20 cellular contexts compared by ENCODE assay signal in the genomic region with DNA sequence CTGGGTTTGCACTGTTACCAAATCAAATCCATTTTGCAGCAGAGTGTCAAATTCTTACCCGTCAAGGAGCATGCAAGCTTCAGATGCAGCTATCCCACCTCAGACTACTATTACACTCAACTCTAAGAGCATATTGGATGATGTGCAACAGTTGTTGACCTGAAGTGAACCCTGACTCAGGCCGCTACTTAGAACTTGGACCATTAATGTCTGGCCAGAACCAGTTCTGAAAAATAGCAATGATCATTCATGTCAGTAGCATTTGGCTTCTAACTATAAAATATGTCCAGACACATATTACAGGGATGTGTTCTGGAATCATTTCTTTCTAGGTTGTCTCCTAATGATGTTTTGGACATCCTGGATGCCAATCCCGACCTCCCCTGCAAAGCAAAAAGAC.
DNase-seq lines count a peak whose midpoint lies in the region; ATAC-seq, FAIRE-seq and TF ChIP-seq lines count a peak whose summit lies in the region.
"Had no signal": no experiment of that assay in that cellular context is flagged by ENCODE, and none has a peak within 500 bp of the region (broad histone marks: within the 10 kb centered on the region; RNA-seq: fewer than 3 reads in every experiment).

No MANE protein-coding gene starts in this region.

- intact Hi-C loops in HepG2 (cut with micrococcal nuclease; ENCODE audit: unreplicated experiment) (no loop called here), left ventricle myocardium superior (cut with micrococcal nuclease) (no loop called here), gastrocnemius medialis (cut with DNase I; ENCODE audit: low total_unique reads) (no loop called here), head of caudate nucleus (cut with DNase I) (no loop called here)
- intact Hi-C loops in activated naive CD4-positive, alpha-beta T cell treated with anti-CD3 and anti-CD28 coated beads for 36 hours (cut with micrococcal nuclease): no loop called here

- H3K27me3 Mint-ChIP-seq in activated naive CD8-positive, alpha-beta T cell treated with anti-CD3 and anti-CD28 coated beads, Interleukin-2, amount 50 U/mL, for 24 hours: peaks cover 6% of the 10 kb centered on the region
- H3K27me3 Mint-ChIP-seq in activated naive CD4-positive, alpha-beta T cell treated with anti-CD3 and anti-CD28 coated beads for 36 hours (ENCODE audit: low read depth): peaks cover 8% of the 10 kb centered on the region

- no peak for ATAC-seq in HepG2
- peak; percentile 75 for ATAC-seq in left ventricle myocardium superior
- ATAC-seq in gastrocnemius medialis: peak; percentile 65 to 79
- no peak for ATAC-seq in HG03442 (IDR thresholded peaks at IDR 0.05; ENCODE audit: unreplicated experiment)
- ATAC-seq in activated naive CD8-positive, alpha-beta T cell treated with anti-CD3 and anti-CD28 coated beads, Interleukin-2, amount 50 U/mL, for 24 hours: no peak
- ATAC-seq: PC-3 had no signal

- H3K4me1 ChIP-seq in liver (ENCODE audit: control insufficient read depth in 4 of 4, insufficient read depth in 4 of 4, low read length in 3 of 4) (peaks cover 3 to 38% (median 26%) of the 10 kb centered on the region in 4 donors), HepG2 (ENCODE audit: insufficient read depth, low read length) (no peaks in the 10 kb centered on the region), gastrocnemius medialis (peaks cover 16 to 17% of the 10 kb centered on the region in 2 donors)
- H3K4me1 ChIP-seq: HAP-1 had no signal

- H3K4me3 ChIP-seq in liver (ENCODE audit: low read depth in 1 of 3, low read length in 3 of 3) (no peak overlapping the region), HepG2 (replicated peaks in 1 of 3; ENCODE audit: insufficient read depth in 1 of 3, low read depth in 2 of 3, low read length in 3 of 3) (no peak overlapping the region), gastrocnemius medialis (no peak overlapping the region)
- H3K4me3 ChIP-seq: BLaER1 treated with 17β-estradiol and CSF1 and Interleukin-3, amounts not matched to agents 10 nM and 100 nM; HAP-1 had no signal

- no peak overlapping the region for H3K4me3 Mint-ChIP-seq in activated naive CD8-positive, alpha-beta T cell treated with anti-CD3 and anti-CD28 coated beads, Interleukin-2, amount 50 U/mL, for 24 hours
- no peak overlapping the region for H3K4me3 Mint-ChIP-seq in activated naive CD4-positive, alpha-beta T cell treated with anti-CD3 and anti-CD28 coated beads for 36 hours
- H3K4me3 Mint-ChIP-seq: CD8-positive, alpha-beta memory T cell; IgD-negative memory B cell had no signal

- H3K9ac ChIP-seq in liver (ENCODE audit: low read depth in 1 of 2, low read length in 2 of 2) (no peak overlapping the region), HepG2 (ENCODE audit: insufficient read depth, low read depth, low read length) (no peak overlapping the region)
- H3K9ac ChIP-seq: BLaER1 treated with 17β-estradiol and CSF1 and Interleukin-3, amounts not matched to agents 10 nM and 100 nM had no signal

- peaks cover 0 to 3% (median 0%) of the 10 kb centered on the region in 4 donors for H3K9me3 ChIP-seq in liver (ENCODE audit: control insufficient read depth in 4 of 4, low read length in 3 of 4)
- H3K9me3 ChIP-seq in HepG2 (ENCODE audit: low read length): no peaks in the 10 kb centered on the region
- no peaks in the 10 kb centered on the region for H3K9me3 ChIP-seq in gastrocnemius medialis
- H3K9me3 ChIP-seq: HAP-1 had no signal

- DNase-seq in HepG2 (ENCODE audit: low spot score) (no peak), left ventricle myocardium superior (no peak), gastrocnemius medialis (no peak), head of caudate nucleus (no peak)
- DNase-seq in activated naive CD8-positive, alpha-beta T cell treated with anti-CD3 and anti-CD28 coated beads, Interleukin-2, amount 50 U/mL, for 24 hours: no peak
- no peak for DNase-seq in activated naive CD4-positive, alpha-beta T cell treated with anti-CD3 and anti-CD28 coated beads for 36 hours
- DNase-seq: CD8-positive, alpha-beta memory T cell; DMS79; MV-4-11; NCI-H1436; NCI-H2081; NCI-H510A treated with DMSO at 0.1 percent for 48 hours; NCI-H82; PC-3 had no signal

- H3K27ac ChIP-seq in liver (ENCODE audit: low read depth in 1 of 2, low read length in 2 of 2) (peak overlapping the region in 1 of 2 donors; percentile 33), HepG2 (ENCODE audit: extremely low read length, insufficient read depth, low read length) (no peak overlapping the region), gastrocnemius medialis (peak overlapping the region in 3 of 4 donors; percentile 4 to 60 (median 49))
- H3K27ac ChIP-seq: BLaER1 treated with 17β-estradiol and CSF1 and Interleukin-3, amounts not matched to agents 10 nM and 100 nM had no signal

- TF ChIP-seq EP300 in HepG2 (IDR thresholded peaks at IDR 0.05; ENCODE audit: low read depth in 2 of 2, low read length in 2 of 2): no peak
- TF ChIP-seq EP300 in HepG2 (CRISPR knock-in tag; IDR thresholded peaks at IDR 0.05; ENCODE audit: borderline replicate concordance): no peak

- H3K27me3 ChIP-seq in liver (ENCODE audit: control insufficient read depth in 4 of 4, insufficient read depth in 4 of 4, low read length in 3 of 4) (no peaks in the 10 kb centered on the region), HepG2 (ENCODE audit: control insufficient read depth in 1 of 2, insufficient read depth in 2 of 2, low read length in 2 of 2) (no peaks in the 10 kb centered on the region), gastrocnemius medialis (no peaks in the 10 kb centered on the region)
- H3K27me3 ChIP-seq: BLaER1 treated with 17β-estradiol and CSF1 and Interleukin-3, amounts not matched to agents 10 nM and 100 nM had no signal

- in situ Hi-C loops in HepG2 (cut with HindIII; ENCODE audit: extremely low pct_ligation_motif_present, low pct_unique_long_range_greater_than_20kb): no loop called here
- in situ Hi-C loops in gastrocnemius medialis (cut with MboI; ENCODE audit: low sequenced_read_pairs in 4 of 4): no loop called here

- no peaks in the 10 kb centered on the region for H3K36me3 Mint-ChIP-seq in activated naive CD8-positive, alpha-beta T cell treated with anti-CD3 and anti-CD28 coated beads, Interleukin-2, amount 50 U/mL, for 24 hours (ENCODE audit: low read depth)
- no peaks in the 10 kb centered on the region for H3K36me3 Mint-ChIP-seq in activated naive CD4-positive, alpha-beta T cell treated with anti-CD3 and anti-CD28 coated beads for 36 hours (ENCODE audit: low read depth)
- H3K36me3 Mint-ChIP-seq: IgD-negative memory B cell had no signal

- TF ChIP-seq RAD21 in liver (IDR thresholded peaks at IDR 0.05): no peak
- TF ChIP-seq RAD21 in HepG2 (CRISPR knock-in tag; IDR thresholded peaks at IDR 0.05): no peak

- POLR2A ChIA-PET in HepG2 (lab: Yijun Ruan, JAX): no interaction called here

- H2AFZ ChIP-seq in HepG2 (ENCODE audit: low read length): no peak overlapping the region

- H3K4me2 ChIP-seq in HepG2 (ENCODE audit: low read depth, low read length): no peak overlapping the region
- H3K4me2 ChIP-seq: BLaER1 treated with 17β-estradiol and CSF1 and Interleukin-3, amounts not matched to agents 10 nM and 100 nM had no signal

- H3K4me1 Mint-ChIP-seq in activated naive CD8-positive, alpha-beta T cell treated with anti-CD3 and anti-CD28 coated beads, Interleukin-2, amount 50 U/mL, for 24 hours: no peaks in the 10 kb centered on the region
- H3K4me1 Mint-ChIP-seq in activated naive CD4-positive, alpha-beta T cell treated with anti-CD3 and anti-CD28 coated beads for 36 hours (ENCODE audit: low read depth): no peaks in the 10 kb centered on the region
- H3K4me1 Mint-ChIP-seq: IgD-negative memory B cell had no signal

- TF ChIP-seq CTCF in liver (IDR thresholded peaks at IDR 0.05; ENCODE audit: low read depth, low read length, missing input control) (no peak), HepG2 (CRISPR knock-in tag; IDR thresholded peaks at IDR 0.05) (no peak), gastrocnemius medialis (IDR thresholded peaks at IDR 0.05 in 4 of 5, conservative IDR thresholded peaks at IDR 0.05 in 1 of 5) (no peak)

- CTCF ChIA-PET in HepG2 (lab: Yijun Ruan, JAX; ENCODE audit: low intra/inter-chr PET ratio, low total read pairs): no interaction called here
- CTCF ChIA-PET in activated naive CD4-positive, alpha-beta T cell treated with anti-CD3 and anti-CD28 coated beads for 36 hours (lab: Charles Lee): interaction anchor here (0.8 kb wide), 1 partner anchor 36 kb away, joined by 3 read pairs; no protein-coding TSS in a partner anchor

- no peaks in the 10 kb centered on the region for H3K9me3 Mint-ChIP-seq in activated naive CD8-positive, alpha-beta T cell treated with anti-CD3 and anti-CD28 coated beads, Interleukin-2, amount 50 U/mL, for 24 hours
- no peaks in the 10 kb centered on the region for H3K9me3 Mint-ChIP-seq in activated naive CD4-positive, alpha-beta T cell treated with anti-CD3 and anti-CD28 coated beads for 36 hours
- H3K9me3 Mint-ChIP-seq: CD8-positive, alpha-beta memory T cell; IgD-negative memory B cell had no signal

- BruUV-seq in HepG2 (replicated peaks; lab: Mats Ljungman, UMichigan): no TSS peak

- H3K36me3 ChIP-seq in liver (ENCODE audit: control insufficient read depth in 4 of 4, insufficient read depth in 3 of 4, low read depth in 1 of 4, low read length in 3 of 4) (no peaks in the 10 kb centered on the region), HepG2 (replicated peaks in 1 of 2; ENCODE audit: control insufficient read depth in 1 of 2, insufficient read depth in 2 of 2, low read length in 2 of 2) (no peaks in the 10 kb centered on the region), gastrocnemius medialis (no peaks in the 10 kb centered on the region)
- H3K36me3 ChIP-seq: BLaER1 treated with 17β-estradiol and CSF1 and Interleukin-3, amounts not matched to agents 10 nM and 100 nM; HAP-1 had no signal

- TF ChIP-seq POLR2A in HepG2 (IDR thresholded peaks at IDR 0.05; ENCODE audit: insufficient read depth in 1 of 2, low read depth in 2 of 2, low read length in 2 of 2) (no peak), gastrocnemius medialis (IDR thresholded peaks at IDR 0.05) (no peak)

- H3K79me2 ChIP-seq in HepG2 (ENCODE audit: insufficient read depth, low read length): no peaks in the 10 kb centered on the region

- H3K27ac Mint-ChIP-seq in activated naive CD8-positive, alpha-beta T cell treated with anti-CD3 and anti-CD28 coated beads, Interleukin-2, amount 50 U/mL, for 24 hours: no peak overlapping the region
- H3K27ac Mint-ChIP-seq in activated naive CD4-positive, alpha-beta T cell treated with anti-CD3 and anti-CD28 coated beads for 36 hours: no peak overlapping the region
- H3K27ac Mint-ChIP-seq: CD8-positive, alpha-beta memory T cell; IgD-negative memory B cell had no signal

- WGBS in liver: 59% methylated on average over 3 of the region's 3 CpGs
- WGBS in HepG2 (ENCODE audit: low lambda C conversion rate): 26% methylated on average over 3 of the region's 3 CpGs

- no peak for FAIRE-seq in HepG2 (lab: Jason Lieb, UNC)
- FAIRE-seq: D721Med had no signal

- no peaks in the 10 kb centered on the region for H4K20me1 ChIP-seq in HepG2 (ENCODE audit: insufficient read depth, low read length)
- H4K20me1 ChIP-seq: BLaER1 treated with 17β-estradiol and CSF1 and Interleukin-3, amounts not matched to agents 10 nM and 100 nM had no signal

TF ChIP-seq in liver, 16 proteins besides CTCF, POLR2A, EP300 and RAD21 (continues in another document):
- TF ChIP-seq HNF4A (conservative IDR thresholded peaks at IDR 0.05) (no peak), EGR1 (IDR thresholded peaks at IDR 0.05; ENCODE audit: low read depth in 2 of 2) (no peak)

TF ChIP-seq in HepG2, 621 proteins besides CTCF, POLR2A, EP300 and RAD21 (continues in another document):
- TF ChIP-seq ZNF10 (CRISPR knock-in tag; IDR thresholded peaks at IDR 0.05; ENCODE audit: borderline replicate concordance, low read depth): no peak

Comparison
In these comparisons a context has a peak if more than half of its experiments do, and no peak if none do; other contexts are left out.
1. ATAC-seq: peak in left ventricle myocardium superior (single experiment) and gastrocnemius medialis (2 of 2); none in HepG2 (single experiment), HG03442 (single experiment) and activated naive CD8-positive, alpha-beta T cell treated with anti-CD3 and anti-CD28 coated beads, Interleukin-2, amount 50 U/mL, for 24 hours (single experiment).